ENCODE assay signal across 8 cellular contexts in the genomic region with DNA sequence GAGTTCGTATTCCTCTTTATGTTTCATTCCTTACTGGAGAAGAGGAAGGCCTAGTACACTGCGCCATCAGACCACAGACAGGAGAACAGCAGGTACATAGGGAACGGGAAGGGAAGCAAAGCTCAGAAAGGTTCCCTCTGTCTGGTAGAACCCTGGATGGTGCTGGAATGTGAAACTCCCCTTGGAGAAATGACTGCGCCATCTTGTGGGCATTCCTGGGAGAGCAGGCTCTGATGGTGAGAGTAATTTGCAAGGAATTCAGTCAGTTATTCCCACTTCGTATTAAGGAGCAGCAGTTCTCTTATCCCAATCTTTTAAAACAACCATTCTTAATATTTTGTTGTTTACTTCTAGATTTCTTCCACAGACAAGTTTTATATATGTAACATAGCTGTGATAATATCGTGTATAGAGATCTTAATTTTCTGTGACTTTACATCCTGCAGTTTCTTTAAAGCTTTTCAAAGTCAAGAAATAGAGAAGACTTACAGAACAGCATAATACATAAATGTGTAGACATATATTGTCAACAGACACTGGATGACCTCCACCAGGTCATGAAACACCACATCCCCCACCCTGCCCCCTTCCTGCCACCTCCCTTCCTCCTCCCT.
DNase-seq lines count a peak whose midpoint lies in the region; ATAC-seq and TF ChIP-seq lines count a peak whose summit lies in the region.

No MANE protein-coding gene starts in this region.

- no peak overlapping the region for H2AFZ ChIP-seq in GM23338

- H3K36me3 Mint-ChIP-seq in GM23338 (ENCODE audit: low read depth) = peaks cover 7% of the 10 kb centered on the region; the same call in 2 of the 3 replicates

- no peaks in the 10 kb centered on the region; the same call in 1 of the 2 replicates for H3K9me3 ChIP-seq in AG04450 (ENCODE audit: control insufficient read depth, insufficient read depth, low read length)

- no peaks in the 10 kb centered on the region for H4K20me1 ChIP-seq in GM23338 (replicated peaks; ENCODE audit: insufficient read depth)

- H3K27me3 ChIP-seq in AG04450 (ENCODE audit: control insufficient read depth, insufficient read depth, low read length) (peaks cover 6% of the 10 kb centered on the region), GM23338 (ENCODE audit: insufficient read depth) (peaks cover 11% of the 10 kb centered on the region; the same call in 1 of the 2 replicates)

- H3K27ac Mint-ChIP-seq in GM23338 = no peak overlapping the region

- no peaks in the 10 kb centered on the region for H3K36me3 ChIP-seq in GM23338 (ENCODE audit: insufficient read depth)

- CTCF ChIA-PET in AG04450 (lab: Charles Lee) = interaction anchor here (0.5 to 4.0 kb wide), 25 partner anchors 9 to 135 kb away, joined by 3 to 45 read pairs (median 5); no protein-coding TSS in a partner anchor

- H3K79me2 ChIP-seq in GM23338 (replicated peaks; ENCODE audit: insufficient read depth) = no peaks in the 10 kb centered on the region

- no peak overlapping the region for H3K4me2 ChIP-seq in GM23338

- H3K27me3 Mint-ChIP-seq in GM23338 (ENCODE audit: insufficient read depth, low read depth, poor library complexity) = peaks cover 3% of the 10 kb centered on the region

- H3K4me3 ChIP-seq in AG04450 (ENCODE audit: low read depth, low read length) = no peak overlapping the region
- no peak overlapping the region for H3K4me3 ChIP-seq in GM23338

- peaks cover 11% of the 10 kb centered on the region for H3K9me3 Mint-ChIP-seq in GM23338

- H3K4me1 ChIP-seq in GM23338 (ENCODE audit: insufficient read depth) = peaks cover 5% of the 10 kb centered on the region; the same call in 1 of the 2 replicates

- peak; percentile 45 for DNase-seq in AG04450 (ENCODE audit: low read depth, low spot score)
- DNase-seq in GM23338 (ENCODE audit: low spot score) = peak; percentile 93
- DNase-seq in NCI-H446 (lab: John Stamatoyannopoulos, UW) = peak; percentile 40 to 68
- peak; percentile 44 to 46 for DNase-seq in activated CD4-positive, alpha-beta T cell treated with anti-CD3 and anti-CD28 coated beads, Interleukin-2, amount 50 U/mL, for 4 hours
- DNase-seq in effector CD4-positive, alpha-beta T cell = peak; percentile 45
- peak; percentile 71 to 79 for DNase-seq in lung microvascular endothelial cell (ENCODE audit: low read depth in 2 of 2)
- peak; percentile 23 to 32 for DNase-seq in stimulated activated CD8-positive, alpha-beta memory T cell treated with anti-CD3 and anti-CD28 coated beads, Interleukin-2, amount 100 ng/mL, for 1 hour (ENCODE audit: low read depth in 2 of 2)

- TF ChIP-seq CTCF in AG04450 (IDR thresholded peaks at IDR 0.05; ENCODE audit: low read depth, low read length) (peak; percentile 92), GM23338 (conservative IDR thresholded peaks at IDR 0.05; ENCODE audit: low read depth in 2 of 2) (peak; percentile 92)

- H3K27ac ChIP-seq in AG04450 (ENCODE audit: low read depth, low read length) = no peak overlapping the region
- no peak overlapping the region for H3K27ac ChIP-seq in GM23338 (ENCODE audit: low read depth)

- ATAC-seq in GM23338 (peak; percentile 54), HG03175 (IDR thresholded peaks at IDR 0.05; ENCODE audit: unreplicated experiment) (no peak)

- no peak overlapping the region for H3K4me3 Mint-ChIP-seq in GM23338

- H3K9me2 ChIP-seq in GM23338 (ENCODE audit: insufficient read depth) = no peaks in the 10 kb centered on the region

- no peaks in the 10 kb centered on the region for H3F3A ChIP-seq in GM23338 (replicated peaks; ENCODE audit: low read depth)

- POLR2A ChIA-PET in AG04450 (lab: Yijun Ruan, JAX) = no interaction called here

- H3K4me1 Mint-ChIP-seq in GM23338 = peaks cover 15% of the 10 kb centered on the region

TF ChIP-seq in GM23338, 12 proteins besides CTCF, POLR2A, EP300 and RAD21:
- TF ChIP-seq ZNF114 (CRISPR knock-in tag; IDR thresholded peaks at IDR 0.05) = 0 out of 2 replicates have a peak, but pooled peaks have one; percentile 10
- TF ChIP-seq, protein P1, sequence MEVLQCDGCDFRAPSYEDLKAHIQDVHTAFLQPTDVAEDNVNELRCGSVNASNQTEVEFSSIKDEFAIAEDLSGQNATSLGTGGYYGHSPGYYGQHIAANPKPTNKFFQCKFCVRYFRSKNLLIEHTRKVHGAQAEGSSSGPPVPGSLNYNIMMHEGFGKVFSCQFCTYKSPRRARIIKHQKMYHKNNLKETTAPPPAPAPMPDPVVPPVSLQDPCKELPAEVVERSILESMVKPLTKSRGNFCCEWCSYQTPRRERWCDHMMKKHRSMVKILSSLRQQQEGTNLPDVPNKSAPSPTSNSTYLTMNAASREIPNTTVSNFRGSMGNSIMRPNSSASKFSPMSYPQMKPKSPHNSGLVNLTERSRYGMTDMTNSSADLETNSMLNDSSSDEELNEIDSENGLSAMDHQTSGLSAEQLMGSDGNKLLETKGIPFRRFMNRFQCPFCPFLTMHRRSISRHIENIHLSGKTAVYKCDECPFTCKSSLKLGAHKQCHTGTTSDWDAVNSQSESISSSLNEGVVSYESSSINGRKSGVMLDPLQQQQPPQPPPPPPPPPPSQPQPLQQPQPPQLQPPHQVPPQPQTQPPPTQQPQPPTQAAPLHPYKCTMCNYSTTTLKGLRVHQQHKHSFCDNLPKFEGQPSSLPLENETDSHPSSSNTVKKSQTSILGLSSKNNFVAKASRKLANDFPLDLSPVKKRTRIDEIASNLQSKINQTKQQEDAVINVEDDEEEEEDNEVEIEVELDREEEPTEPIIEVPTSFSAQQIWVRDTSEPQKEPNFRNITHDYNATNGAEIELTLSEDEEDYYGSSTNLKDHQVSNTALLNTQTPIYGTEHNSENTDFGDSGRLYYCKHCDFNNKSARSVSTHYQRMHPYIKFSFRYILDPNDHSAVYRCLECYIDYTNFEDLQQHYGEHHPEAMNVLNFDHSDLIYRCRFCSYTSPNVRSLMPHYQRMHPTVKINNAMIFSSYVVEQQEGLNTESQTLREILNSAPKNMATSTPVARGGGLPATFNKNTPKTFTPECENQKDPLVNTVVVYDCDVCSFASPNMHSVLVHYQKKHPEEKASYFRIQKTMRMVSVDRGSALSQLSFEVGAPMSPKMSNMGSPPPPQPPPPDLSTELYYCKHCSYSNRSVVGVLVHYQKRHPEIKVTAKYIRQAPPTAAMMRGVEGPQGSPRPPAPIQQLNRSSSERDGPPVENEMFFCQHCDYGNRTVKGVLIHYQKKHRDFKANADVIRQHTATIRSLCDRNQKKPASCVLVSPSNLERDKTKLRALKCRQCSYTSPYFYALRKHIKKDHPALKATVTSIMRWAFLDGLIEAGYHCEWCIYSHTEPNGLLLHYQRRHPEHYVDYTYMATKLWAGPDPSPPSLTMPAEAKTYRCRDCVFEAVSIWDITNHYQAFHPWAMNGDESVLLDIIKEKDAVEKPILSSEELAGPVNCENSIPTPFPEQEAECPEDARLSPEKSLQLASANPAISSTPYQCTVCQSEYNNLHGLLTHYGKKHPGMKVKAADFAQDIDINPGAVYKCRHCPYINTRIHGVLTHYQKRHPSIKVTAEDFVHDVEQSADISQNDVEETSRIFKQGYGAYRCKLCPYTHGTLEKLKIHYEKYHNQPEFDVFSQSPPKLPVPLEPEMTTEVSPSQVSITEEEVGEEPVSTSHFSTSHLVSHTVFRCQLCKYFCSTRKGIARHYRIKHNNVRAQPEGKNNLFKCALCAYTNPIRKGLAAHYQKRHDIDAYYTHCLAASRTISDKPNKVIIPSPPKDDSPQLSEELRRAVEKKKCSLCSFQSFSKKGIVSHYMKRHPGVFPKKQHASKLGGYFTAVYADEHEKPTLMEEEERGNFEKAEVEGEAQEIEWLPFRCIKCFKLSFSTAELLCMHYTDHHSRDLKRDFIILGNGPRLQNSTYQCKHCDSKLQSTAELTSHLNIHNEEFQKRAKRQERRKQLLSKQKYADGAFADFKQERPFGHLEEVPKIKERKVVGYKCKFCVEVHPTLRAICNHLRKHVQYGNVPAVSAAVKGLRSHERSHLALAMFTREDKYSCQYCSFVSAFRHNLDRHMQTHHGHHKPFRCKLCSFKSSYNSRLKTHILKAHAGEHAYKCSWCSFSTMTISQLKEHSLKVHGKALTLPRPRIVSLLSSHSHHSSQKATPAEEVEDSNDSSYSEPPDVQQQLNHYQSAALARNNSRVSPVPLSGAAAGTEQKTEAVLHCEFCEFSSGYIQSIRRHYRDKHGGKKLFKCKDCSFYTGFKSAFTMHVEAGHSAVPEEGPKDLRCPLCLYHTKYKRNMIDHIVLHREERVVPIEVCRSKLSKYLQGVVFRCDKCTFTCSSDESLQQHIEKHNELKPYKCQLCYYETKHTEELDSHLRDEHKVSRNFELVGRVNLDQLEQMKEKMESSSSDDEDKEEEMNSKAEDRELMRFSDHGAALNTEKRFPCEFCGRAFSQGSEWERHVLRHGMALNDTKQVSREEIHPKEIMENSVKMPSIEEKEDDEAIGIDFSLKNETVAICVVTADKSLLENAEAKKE (CRISPR knock-in tag; IDR thresholded peaks at IDR 0.05) = peak; percentile 49
- no peak for TF ChIP-seq STAT1 (IDR thresholded peaks at IDR 0.05; ENCODE audit: unreplicated experiment)
- no peak for TF ChIP-seq JUNB (IDR thresholded peaks at IDR 0.05; ENCODE audit: unreplicated experiment)
- no peak for TF ChIP-seq ZNF331 (CRISPR knock-in tag; IDR thresholded peaks at IDR 0.05; ENCODE audit: low read depth)
- TF ChIP-seq, protein P2, sequence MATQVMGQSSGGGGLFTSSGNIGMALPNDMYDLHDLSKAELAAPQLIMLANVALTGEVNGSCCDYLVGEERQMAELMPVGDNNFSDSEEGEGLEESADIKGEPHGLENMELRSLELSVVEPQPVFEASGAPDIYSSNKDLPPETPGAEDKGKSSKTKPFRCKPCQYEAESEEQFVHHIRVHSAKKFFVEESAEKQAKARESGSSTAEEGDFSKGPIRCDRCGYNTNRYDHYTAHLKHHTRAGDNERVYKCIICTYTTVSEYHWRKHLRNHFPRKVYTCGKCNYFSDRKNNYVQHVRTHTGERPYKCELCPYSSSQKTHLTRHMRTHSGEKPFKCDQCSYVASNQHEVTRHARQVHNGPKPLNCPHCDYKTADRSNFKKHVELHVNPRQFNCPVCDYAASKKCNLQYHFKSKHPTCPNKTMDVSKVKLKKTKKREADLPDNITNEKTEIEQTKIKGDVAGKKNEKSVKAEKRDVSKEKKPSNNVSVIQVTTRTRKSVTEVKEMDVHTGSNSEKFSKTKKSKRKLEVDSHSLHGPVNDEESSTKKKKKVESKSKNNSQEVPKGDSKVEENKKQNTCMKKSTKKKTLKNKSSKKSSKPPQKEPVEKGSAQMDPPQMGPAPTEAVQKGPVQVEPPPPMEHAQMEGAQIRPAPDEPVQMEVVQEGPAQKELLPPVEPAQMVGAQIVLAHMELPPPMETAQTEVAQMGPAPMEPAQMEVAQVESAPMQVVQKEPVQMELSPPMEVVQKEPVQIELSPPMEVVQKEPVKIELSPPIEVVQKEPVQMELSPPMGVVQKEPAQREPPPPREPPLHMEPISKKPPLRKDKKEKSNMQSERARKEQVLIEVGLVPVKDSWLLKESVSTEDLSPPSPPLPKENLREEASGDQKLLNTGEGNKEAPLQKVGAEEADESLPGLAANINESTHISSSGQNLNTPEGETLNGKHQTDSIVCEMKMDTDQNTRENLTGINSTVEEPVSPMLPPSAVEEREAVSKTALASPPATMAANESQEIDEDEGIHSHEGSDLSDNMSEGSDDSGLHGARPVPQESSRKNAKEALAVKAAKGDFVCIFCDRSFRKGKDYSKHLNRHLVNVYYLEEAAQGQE (IDR thresholded peaks at IDR 0.05; ENCODE audit: unreplicated experiment) = no peak
- TF ChIP-seq EZH2phosphoT487 (IDR thresholded peaks at IDR 0.05; ENCODE audit: unreplicated experiment) = no peak

Comparison
In these comparisons a context has a peak if more than half of its experiments do, and no peak if none do; other contexts are left out.
1. DNase-seq: peak in every context shown above with its lines; median percentile 93 in GM23338; 75 in lung microvascular endothelial cell; 54 in NCI-H446; 45 in AG04450; 45 in activated CD4-positive, alpha-beta T cell treated with anti-CD3 and anti-CD28 coated beads, Interleukin-2, amount 50 U/mL, for 4 hours; 45 in effector CD4-positive, alpha-beta T cell; 28 in stimulated activated CD8-positive, alpha-beta memory T cell treated with anti-CD3 and anti-CD28 coated beads, Interleukin-2, amount 100 ng/mL, for 1 hour.